In the genomic region with DNA sequence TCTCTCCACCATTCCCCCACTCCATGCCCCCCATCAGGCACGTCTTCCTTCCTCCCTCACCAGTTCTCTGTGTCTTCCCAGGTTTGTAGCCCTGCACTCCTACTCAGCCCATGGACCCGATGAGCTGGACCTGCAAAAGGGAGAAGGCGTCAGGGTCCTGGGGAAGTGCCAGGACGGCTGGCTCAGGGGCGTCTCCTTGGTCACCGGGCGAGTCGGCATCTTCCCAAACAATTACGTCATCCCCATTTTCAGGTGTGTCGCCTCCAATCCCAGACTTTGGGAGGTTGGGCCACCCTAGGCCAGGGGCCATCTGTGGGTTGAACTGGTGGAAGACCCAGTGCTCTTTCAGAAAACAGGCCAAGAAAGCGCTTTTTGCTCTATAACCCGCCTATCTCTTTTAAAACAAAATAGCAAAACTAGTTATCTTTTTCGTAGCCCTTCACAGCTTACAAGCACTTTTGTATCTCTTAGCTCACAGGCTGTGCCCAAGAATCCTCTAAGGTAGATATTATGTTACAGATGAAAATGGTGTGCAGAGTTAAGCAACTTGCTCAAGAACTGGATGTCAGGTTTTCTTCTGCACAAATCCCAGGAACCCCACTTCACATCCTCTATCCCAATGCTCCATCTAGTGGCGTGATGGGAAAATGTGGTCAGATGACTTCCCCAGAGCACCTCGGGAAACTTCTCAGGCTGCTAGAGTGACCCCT, we compare ENCODE assay signal across 8 cellular contexts. TPM values are rescaled to one million over a fixed set of nuclear protein-coding genes. Genes with fewer than 3 reads are reported as not detected.
DNase-seq lines count a peak whose midpoint lies in the region; ATAC-seq, FAIRE-seq and TF ChIP-seq lines count a peak whose summit lies in the region.

No MANE protein-coding gene starts in this region.

- H3K4me3 ChIP-seq in GM12878 (no peak overlapping the region), aorta (ENCODE audit: low read length in 2 of 2) (no peak overlapping the region)

- POLR2A ChIA-PET in GM12878 (lab: Charles Lee) = no interaction called here

- DNase-seq in D341Med (ENCODE audit: low spot score) = peak; percentile 75
- peak; percentile 72 for DNase-seq in HCEC 1CT
- peak; percentile 38 for DNase-seq in NCI-H446 treated with DMSO at 0.1 percent for 48 hours (lab: John Stamatoyannopoulos, UW)
- no peak for DNase-seq in GM12878 (ENCODE audit: low read depth, low spot score)
- peak; percentile 86 for DNase-seq in iPS-NIHi7 (ENCODE audit: extremely low spot score)
- peak in 1 of 2 donors; percentile 12 for DNase-seq in stimulated activated naive CD8-positive, alpha-beta T cell treated with anti-CD3 and anti-CD28 coated beads, Interleukin-15, amount 100 ng/mL, for 72 hours
- DNase-seq in KG1 (lab: John Stamatoyannopoulos, UW) = no peak
- DNase-seq in aorta = no peak

- no peak overlapping the region for H3K27ac ChIP-seq in GM12878 (ENCODE audit: control insufficient read depth, insufficient read depth)
- no peak overlapping the region for H3K27ac ChIP-seq in aorta (ENCODE audit: low read depth in 1 of 2, low read length in 2 of 2)

- H3K36me3 ChIP-seq in GM12878 (ENCODE audit: control insufficient read depth in 2 of 2, insufficient read depth in 2 of 2, low read length in 1 of 2) = no peaks in the 10 kb centered on the region
- H3K36me3 ChIP-seq in aorta (ENCODE audit: control insufficient read depth in 1 of 2, insufficient read depth in 2 of 2, low read length in 1 of 2) = no peaks in the 10 kb centered on the region

- no peak overlapping the region for H2AFZ ChIP-seq in GM12878 (ENCODE audit: control insufficient read depth, low read depth, low read length)

- H3K79me2 ChIP-seq in GM12878 (ENCODE audit: control insufficient read depth, insufficient read depth, low read length) = no peaks in the 10 kb centered on the region

- no peak overlapping the region for H3K4me2 ChIP-seq in GM12878 (ENCODE audit: control insufficient read depth, insufficient read depth)

- no peaks in the 10 kb centered on the region for H3K4me1 ChIP-seq in GM12878 (ENCODE audit: control insufficient read depth, insufficient read depth, low read length)
- H3K4me1 ChIP-seq in aorta (ENCODE audit: control insufficient read depth in 1 of 2, insufficient read depth in 2 of 2, low read length in 2 of 2) = no peaks in the 10 kb centered on the region

- TF ChIP-seq CTCF in GM12878 (IDR thresholded peaks at IDR 0.05 in 2 of 3, conservative IDR thresholded peaks at IDR 0.05 in 1 of 3; ENCODE audit: control insufficient read depth in 2 of 3, extremely low read depth in 1 of 3, insufficient read depth in 1 of 3, low read depth in 3 of 3, low read length in 3 of 3) = peak; percentile 34 to 52 (median 40); a peak in 4 of 6 replicates

- TF ChIP-seq POLR2A in GM12878 (IDR thresholded peaks at IDR 0.05; ENCODE audit: low read depth, low read length) = no peak

- peak; percentile 68 for TF ChIP-seq RAD21 in GM12878 (IDR thresholded peaks at IDR 0.05; ENCODE audit: insufficient read depth, low read depth, low read length)

- SMC1A ChIA-PET in GM12878 (lab: Charles Lee; ENCODE audit: uncharacterized antibody, unreplicated experiment) = interaction anchor here (1.6 kb wide), 1 partner anchor 22 kb away, joined by 3 read pairs; no protein-coding TSS in a partner anchor

- H3K9ac ChIP-seq in GM12878 (ENCODE audit: control insufficient read depth, insufficient read depth, low read length) = no peak overlapping the region

- 58% methylated on average over 15 of the region's 15 CpGs for WGBS in GM12878 (ENCODE audit: insufficient coverage, insufficient replicate concordance, low lambda C conversion rate, missing lambda C conversion rate)
- 70 to 73% methylated on average over 15 of the region's 15 CpGs for WGBS in aorta, 2 donors

- H3K27me3 Mint-ChIP-seq in stimulated activated naive CD8-positive, alpha-beta T cell treated with anti-CD3 and anti-CD28 coated beads, Interleukin-15, amount 100 ng/mL, for 72 hours = peaks cover 34% of the 10 kb centered on the region

- FAIRE-seq in GM12878 (lab: Jason Lieb, UNC) = no peak

- no peak overlapping the region for H3K27ac Mint-ChIP-seq in stimulated activated naive CD8-positive, alpha-beta T cell treated with anti-CD3 and anti-CD28 coated beads, Interleukin-15, amount 100 ng/mL, for 72 hours

- no peak for TF ChIP-seq EP300 in GM12878 (IDR thresholded peaks at IDR 0.05; ENCODE audit: borderline replicate concordance in 1 of 2, control insufficient read depth in 1 of 2, low read depth in 2 of 2, low read length in 2 of 2)

- no peaks in the 10 kb centered on the region for H3K9me3 ChIP-seq in GM12878 (replicated peaks; ENCODE audit: control insufficient read depth, insufficient read depth, low read length)
- no peaks in the 10 kb centered on the region for H3K9me3 ChIP-seq in aorta (ENCODE audit: control insufficient read depth, low read length)

- intact Hi-C loops in GM12878 (cut with micrococcal nuclease; ENCODE audit: unreplicated experiment) (loop anchor here (5.0 kb wide), 2 partner anchors 352 to 367 kb away; no protein-coding TSS in a partner anchor), aorta (cut with DNase I) (loop anchor here in 1 of 2 donors (5.0 to 10.0 kb wide), 2 partner anchors 212 to 1844 kb away; a partner anchor contains a TSS)

- no peaks in the 10 kb centered on the region for H4K20me1 ChIP-seq in GM12878 (ENCODE audit: control insufficient read depth, insufficient read depth)

- no peak overlapping the region for H3K4me3 Mint-ChIP-seq in stimulated activated naive CD8-positive, alpha-beta T cell treated with anti-CD3 and anti-CD28 coated beads, Interleukin-15, amount 100 ng/mL, for 72 hours

- H3K9me3 Mint-ChIP-seq in stimulated activated naive CD8-positive, alpha-beta T cell treated with anti-CD3 and anti-CD28 coated beads, Interleukin-15, amount 100 ng/mL, for 72 hours = no peaks in the 10 kb centered on the region

- H3K27me3 ChIP-seq in GM12878 (replicated peaks in 1 of 2; ENCODE audit: control insufficient read depth in 2 of 2, insufficient read depth in 2 of 2, low read length in 1 of 2) (no peaks in the 10 kb centered on the region; a peak in 3 of 4 replicates), aorta (ENCODE audit: control insufficient read depth in 1 of 2, insufficient read depth in 2 of 2, low read length in 1 of 2) (no peaks in the 10 kb centered on the region)

- ATAC-seq in GM12878 (peak; percentile 59), aorta (ENCODE audit: low FRiP score) (no peak)
- ATAC-seq in stimulated activated naive CD8-positive, alpha-beta T cell treated with anti-CD3 and anti-CD28 coated beads, Interleukin-15, amount 100 ng/mL, for 72 hours = peak; percentile 34

- in situ Hi-C loops in GM12878 (cut with MboI) = no loop called here

- CTCF ChIA-PET in GM12878 (lab: Yijun Ruan, JAX) = no interaction called here

- RAD21 ChIA-PET in GM12878 (lab: Charles Lee; ENCODE audit: unreplicated experiment) = no interaction called here

- BruUV-seq in GM12878 (replicated peaks; lab: Mats Ljungman, UMichigan) = no TSS peak

- H3K4me1 Mint-ChIP-seq in stimulated activated naive CD8-positive, alpha-beta T cell treated with anti-CD3 and anti-CD28 coated beads, Interleukin-15, amount 100 ng/mL, for 72 hours = no peaks in the 10 kb centered on the region

TF ChIP-seq in GM12878, 131 proteins besides CTCF, POLR2A, EP300 and RAD21:
- TF ChIP-seq, protein P1, sequence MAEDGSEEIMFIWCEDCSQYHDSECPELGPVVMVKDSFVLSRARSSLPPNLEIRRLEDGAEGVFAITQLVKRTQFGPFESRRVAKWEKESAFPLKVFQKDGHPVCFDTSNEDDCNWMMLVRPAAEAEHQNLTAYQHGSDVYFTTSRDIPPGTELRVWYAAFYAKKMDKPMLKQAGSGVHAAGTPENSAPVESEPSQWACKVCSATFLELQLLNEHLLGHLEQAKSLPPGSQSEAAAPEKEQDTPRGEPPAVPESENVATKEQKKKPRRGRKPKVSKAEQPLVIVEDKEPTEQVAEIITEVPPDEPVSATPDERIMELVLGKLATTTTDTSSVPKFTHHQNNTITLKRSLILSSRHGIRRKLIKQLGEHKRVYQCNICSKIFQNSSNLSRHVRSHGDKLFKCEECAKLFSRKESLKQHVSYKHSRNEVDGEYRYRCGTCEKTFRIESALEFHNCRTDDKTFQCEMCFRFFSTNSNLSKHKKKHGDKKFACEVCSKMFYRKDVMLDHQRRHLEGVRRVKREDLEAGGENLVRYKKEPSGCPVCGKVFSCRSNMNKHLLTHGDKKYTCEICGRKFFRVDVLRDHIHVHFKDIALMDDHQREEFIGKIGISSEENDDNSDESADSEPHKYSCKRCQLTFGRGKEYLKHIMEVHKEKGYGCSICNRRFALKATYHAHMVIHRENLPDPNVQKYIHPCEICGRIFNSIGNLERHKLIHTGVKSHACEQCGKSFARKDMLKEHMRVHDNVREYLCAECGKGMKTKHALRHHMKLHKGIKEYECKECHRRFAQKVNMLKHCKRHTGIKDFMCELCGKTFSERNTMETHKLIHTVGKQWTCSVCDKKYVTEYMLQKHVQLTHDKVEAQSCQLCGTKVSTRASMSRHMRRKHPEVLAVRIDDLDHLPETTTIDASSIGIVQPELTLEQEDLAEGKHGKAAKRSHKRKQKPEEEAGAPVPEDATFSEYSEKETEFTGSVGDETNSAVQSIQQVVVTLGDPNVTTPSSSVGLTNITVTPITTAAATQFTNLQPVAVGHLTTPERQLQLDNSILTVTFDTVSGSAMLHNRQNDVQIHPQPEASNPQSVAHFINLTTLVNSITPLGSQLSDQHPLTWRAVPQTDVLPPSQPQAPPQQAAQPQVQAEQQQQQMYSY (CRISPR knock-in tag; IDR thresholded peaks at IDR 0.05) = no peak
- peak; percentile 58 for TF ChIP-seq RUNX3 (IDR thresholded peaks at IDR 0.05; ENCODE audit: low read length)

RNA-seq across cellular contexts. Expression of a gene that starts 56.2 kb away (rescaled TPM):
- not detected in 2 replicates for total RNA-seq in GM12878 (2013; cell fraction: nucleolus; rRNA removed)
- total RNA-seq in GM12878 (2014; rRNA removed) = 0.17 TPM in 1 of 2 replicates, not detected in the other
- total RNA-seq in GM12878 (2014; rRNA removed; fragmentation: Illumina TruSeq; extraction: Trizol) = 0.27 TPM in 1 of 2 replicates, not detected in the other
- not detected in 2 replicates for total RNA-seq in GM12878 (2021)
- not detected for polyA plus RNA-seq in GM12878 (2011; ENCODE audit: low read depth)
- 0.30 and 0.39 TPM in 2 replicates for polyA plus RNA-seq in GM12878 (2011; rRNA removed)
- 0.60 and 0.76 TPM in 2 replicates for polyA plus RNA-seq in GM12878 (2011; cell fraction: cytosol; rRNA removed)
- 0.96 and 1.2 TPM in 2 replicates for polyA plus RNA-seq in GM12878 (2011; cell fraction: nucleus; rRNA removed)
- polyA plus RNA-seq in GM12878 (2012) = 0.21 TPM in 1 of 2 replicates, not detected in the other
- polyA plus RNA-seq in GM12878 (2014; fragmentation: Illumina TruSeq; extraction: Trizol) = 1.1 TPM in 1 of 2 replicates, not detected in the other
- under 1 TPM in 1 of 2 experiments, not detected in 1; 0.22 TPM for polyA plus RNA-seq in GM12878 (2014; fragmentation: Nextera tagmentation; extraction: Ambion mirVana)
- 0.20 and 0.29 TPM in 2 replicates for polyA plus RNA-seq in GM12878 (2014; rRNA removed)
- under 1 TPM in 1 of 2 experiments, not detected in 1; 0.28 TPM for polyA plus RNA-seq in GM12878 (2016; fragmentation: Nextera tagmentation; extraction: Ambion mirVana)
- not detected in 2 replicates for polyA minus RNA-seq in GM12878 (2011; rRNA and poly(A)+ RNA removed)
- not detected in 2 replicates for polyA minus RNA-seq in GM12878 (2011; cell fraction: cytosol; rRNA and poly(A)+ RNA removed)
- polyA minus RNA-seq in GM12878 (2011; cell fraction: nucleus; rRNA and poly(A)+ RNA removed) = not detected in 2 replicates
- total RNA-seq in aorta = under 1 TPM in 1 of 2 donors, not detected in 1; 0.87 TPM
- polyA plus RNA-seq in aorta = under 1 TPM in 1 of 2 donors, not detected in 1; 0.84 TPM

Comparison
In these comparisons a context has a peak if more than half of its experiments do, and no peak if none do; other contexts are left out.
1. DNase-seq: peak in D341Med (single experiment), HCEC 1CT (single experiment), NCI-H446 treated with DMSO at 0.1 percent for 48 hours (single experiment) and iPS-NIHi7 (single experiment); none in GM12878 (single experiment), KG1 (single experiment) and aorta (0 of 2).